Comparison of ENCODE assay signal across 23 cellular contexts in genomic region chr2:11174222-11174621, GRCh38.
"Had no signal": no experiment of that assay in that cellular context is flagged by ENCODE, and none has a peak within 500 bp of the region (broad histone marks: within the 10 kb centered on the region; RNA-seq: fewer than 3 reads in every experiment).

No MANE protein-coding gene starts in this region.

- H3K9ac ChIP-seq: KMS-11 had no signal

- H3K4me3 ChIP-seq: K562, PC-9, Peyer's patch, SJCRH30 had no signal

- H3K27ac Mint-ChIP-seq: IgD-negative memory B cell had no signal

- ATAC-seq: K562, Right ventricle myocardium inferior, SK-N-SH treated with all-trans-retinoic acid at 6 μM for 48 hours had no signal

- H3K4me3 Mint-ChIP-seq: IgD-negative memory B cell had no signal

- H2AFZ ChIP-seq: PC-9 had no signal

- H3K27me3 ChIP-seq: Peyer's patch, SJCRH30 had no signal

- FAIRE-seq: K562 had no signal

- H3K9me3 ChIP-seq: Peyer's patch, SJCRH30 had no signal

- H3K27me3 Mint-ChIP-seq: IgD-negative memory B cell had no signal

- H3K9me3 Mint-ChIP-seq: IgD-negative memory B cell had no signal

- H3K4me1 ChIP-seq: Peyer's patch had no signal

- H3K36me3 ChIP-seq: Peyer's patch, SJCRH30 had no signal

- DNase-seq: Kasumi-1, MM.1S, NCI-H1092 treated with DMSO at 0.1 percent for 48 hours, NCI-H1436, NCI-H187, NCI-H2029, NCI-H2081 treated with DMSO at 0.1 percent for 48 hours, NCI-H2171, NCI-H226, NCI-H446, NCI-H510A, NCI-H524 treated with DMSO at 0.1 percent for 48 hours, NCI-H69, NCI-H774, PC-9, Peyer's patch, SHP77 treated with DMSO at 0.1 percent for 48 hours, SJCRH30 had no signal

- H3K4me2 ChIP-seq: KMS-11, PC-9 had no signal

- H3K27ac ChIP-seq: KMS-11, PC-9, Peyer's patch, SJCRH30 had no signal
